27 cellular contexts compared by ENCODE assay signal in the genomic region with DNA sequence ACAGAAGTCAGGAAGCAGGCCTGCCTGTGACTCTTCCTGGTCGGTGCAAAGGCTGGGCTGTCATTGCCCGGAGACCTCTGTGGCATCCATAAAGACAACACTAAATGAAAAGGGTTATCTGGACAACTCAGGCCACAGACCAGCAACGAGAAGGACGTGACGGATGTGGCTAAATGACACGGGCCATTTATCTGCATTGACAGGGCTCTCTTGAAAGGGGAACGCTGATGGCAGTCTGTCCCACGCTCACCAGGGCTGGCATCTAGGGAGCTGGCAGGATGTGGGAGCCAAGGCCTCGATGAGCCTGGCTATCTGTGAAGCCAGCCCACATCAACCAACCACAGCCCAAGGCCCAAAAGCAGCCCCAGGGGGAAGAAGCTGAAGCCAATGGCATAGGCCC. TPM values are rescaled to one million over a fixed set of nuclear protein-coding genes. Genes with fewer than 3 reads are reported as not detected.
"Had no signal": no experiment of that assay in that cellular context is flagged by ENCODE, and none has a peak within 500 bp of the region (broad histone marks: within the 10 kb centered on the region; RNA-seq: fewer than 3 reads in every experiment).

No MANE protein-coding gene starts in this region.

- H3K36me3 Mint-ChIP-seq: memory B cell, naive B cell, type B pancreatic cell had no signal

- H3K9me3 Mint-ChIP-seq: dendritic cell treated with granulocyte-macrophage colony-stimulating factor and Interleukin-4, amounts not matched to agents 40 ng/mL and 50 ng/mL, for 4 days; effector memory CD8-positive, alpha-beta T cell; nephron; type B pancreatic cell had no signal

- H3K27ac Mint-ChIP-seq: dendritic cell treated with granulocyte-macrophage colony-stimulating factor and Interleukin-4, amounts not matched to agents 40 ng/mL and 50 ng/mL, for 4 days; effector memory CD8-positive, alpha-beta T cell; memory B cell; naive B cell; progenitor cell of endocrine pancreas; type B pancreatic cell had no signal

- H3K9me3 ChIP-seq: esophagus muscularis mucosa, gastrocnemius medialis, heart right ventricle, left lung, lower lobe of right lung, pancreas, right lobe of liver, stomach, thoracic aorta, vagina had no signal

- H3K4me1 ChIP-seq: esophagus muscularis mucosa, gastrocnemius medialis, left lung, lower lobe of right lung, pancreas, vagina had no signal

- ATAC-seq: effector memory CD8-positive, alpha-beta T cell; gastrocnemius medialis; left lung; lower lobe of right lung; pancreas; right lobe of liver had no signal

- H3K27ac ChIP-seq: epithelial cell of prostate, esophagus muscularis mucosa, gastrocnemius medialis, left lung, lower lobe of right lung, pancreas, right lobe of liver, stomach, thoracic aorta, vagina had no signal

- H3K4me1 Mint-ChIP-seq: memory B cell, naive B cell, nephron had no signal

- H3K27me3 ChIP-seq: gastrocnemius medialis, heart right ventricle, pancreas, right lobe of liver, vagina had no signal

- FAIRE-seq: pancreas had no signal

- H3K36me3 ChIP-seq: esophagus muscularis mucosa, gastrocnemius medialis, heart right ventricle, left lung, lower lobe of right lung, pancreas, right lobe of liver, stomach, thoracic aorta, vagina had no signal

- H3K4me3 ChIP-seq: esophagus muscularis mucosa, gastrocnemius medialis, heart right ventricle, left lung, lower lobe of right lung, pancreas, right lobe of liver, stomach, thoracic aorta, vagina had no signal

- DNase-seq: effector memory CD8-positive, alpha-beta T cell; gastrocnemius medialis; heart right ventricle; hypothalamus; islet precursor cell; left lung; lower lobe of right lung; naive B cell; occipital lobe; pancreas; right lobe of liver; stimulated activated CD4-positive, alpha-beta T cell treated with anti-CD3 and anti-CD28 coated beads, Interleukin-2, amount 100 ng/mL, for 24 hours; stimulated activated CD4-positive, alpha-beta T cell treated with anti-CD3 and anti-CD28 coated beads, Interleukin-4, amount 100 ng/mL, for 4 hours; stimulated activated naive CD4-positive, alpha-beta T cell; stomach; substantia nigra had no signal

- H3K4me3 Mint-ChIP-seq: dendritic cell treated with granulocyte-macrophage colony-stimulating factor and Interleukin-4, amounts not matched to agents 40 ng/mL and 50 ng/mL, for 4 days; effector memory CD8-positive, alpha-beta T cell; memory B cell; naive B cell; nephron; type B pancreatic cell had no signal

RNA-seq across cellular contexts. Expression of a gene that starts 35.1 kb away (rescaled TPM):
- total RNA-seq: esophagus muscularis mucosa, fibroblast of villous mesenchyme, gastrocnemius medialis, heart right ventricle, left lung, lower lobe of right lung, occipital lobe, pancreas, progenitor cell of endocrine pancreas, right lobe of liver, skeletal muscle tissue, stomach, thoracic aorta, vagina had no signal
- polyA plus RNA-seq: heart right ventricle, pancreas, stomach had no signal
